In the genomic region with DNA sequence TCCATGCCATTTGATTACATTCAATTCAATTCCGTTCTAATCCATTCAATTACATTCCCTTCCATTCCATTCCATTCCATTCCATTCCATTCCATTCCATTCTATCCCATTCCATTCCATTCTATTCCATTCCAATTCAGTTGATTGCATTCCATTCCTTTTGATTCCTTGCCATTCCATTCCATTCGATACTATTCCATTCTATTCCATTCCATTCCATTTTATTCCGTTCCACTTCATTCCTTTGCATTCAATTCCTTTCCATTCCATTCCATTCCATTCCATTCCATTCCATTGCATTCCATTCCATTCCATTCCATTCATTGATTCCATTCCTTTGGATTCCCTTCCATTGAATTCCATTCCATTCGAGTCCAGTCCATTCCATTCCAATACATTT, we compare ENCODE assay signal across 2 cellular contexts.
TF ChIP-seq lines count a peak whose summit lies in the region.

No MANE protein-coding gene starts in this region.

TF ChIP-seq in HepG2, 621 proteins besides CTCF, POLR2A, EP300 and RAD21 (continues in another document):
- TF ChIP-seq SRF (IDR thresholded peaks at IDR 0.05; ENCODE audit: low read depth, low read length) (no peak), REXO4 (CRISPR knock-in tag; IDR thresholded peaks at IDR 0.05; ENCODE audit: borderline replicate concordance) (no peak), ZNF3 (CRISPR knock-in tag; IDR thresholded peaks at IDR 0.05) (no peak), ZNF282 (IDR thresholded peaks at IDR 0.05; ENCODE audit: partially characterized antibody) (peak; percentile 85), SRSF9 (IDR thresholded peaks at IDR 0.05; ENCODE audit: borderline replicate concordance, insufficient read depth, low read depth, low read length, poor library complexity, severe bottlenecking) (no peak), TCF7 (IDR thresholded peaks at IDR 0.05; ENCODE audit: low read depth) (no peak), ZNF446 (CRISPR knock-in tag; IDR thresholded peaks at IDR 0.05) (no peak), POGZ (CRISPR knock-in tag; IDR thresholded peaks at IDR 0.05) (no peak), ZBTB38 (CRISPR knock-in tag; IDR thresholded peaks at IDR 0.05) (no peak), TSC22D2 (CRISPR knock-in tag; IDR thresholded peaks at IDR 0.05; ENCODE audit: borderline replicate concordance) (no peak), TBX3 (IDR thresholded peaks at IDR 0.05; ENCODE audit: borderline replicate concordance) (no peak), HNRNPH1 (optimal IDR thresholded peaks at IDR 0.05; ENCODE audit: low read depth, low read length) (no peak), MXD4 (CRISPR knock-in tag; IDR thresholded peaks at IDR 0.05) (no peak), PRDM10 (CRISPR knock-in tag; IDR thresholded peaks at IDR 0.05; ENCODE audit: low read depth) (no peak), ZNF251 (CRISPR knock-in tag; IDR thresholded peaks at IDR 0.05) (no peak), JARID2 (CRISPR knock-in tag; IDR thresholded peaks at IDR 0.05; ENCODE audit: insufficient replicate concordance) (no peak), IRF1 (CRISPR knock-in tag; IDR thresholded peaks at IDR 0.05; ENCODE audit: low read depth) (no peak), PHB2 (IDR thresholded peaks at IDR 0.05; ENCODE audit: partially characterized antibody) (peak; percentile 92), KDM4B (CRISPR knock-in tag; IDR thresholded peaks at IDR 0.05) (no peak)
- TF ChIP-seq, protein P1, sequence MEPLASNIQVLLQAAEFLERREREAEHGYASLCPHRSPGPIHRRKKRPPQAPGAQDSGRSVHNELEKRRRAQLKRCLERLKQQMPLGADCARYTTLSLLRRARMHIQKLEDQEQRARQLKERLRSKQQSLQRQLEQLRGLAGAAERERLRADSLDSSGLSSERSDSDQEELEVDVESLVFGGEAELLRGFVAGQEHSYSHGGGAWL (CRISPR knock-in tag; IDR thresholded peaks at IDR 0.05) = no peak
- TF ChIP-seq, protein P2, sequence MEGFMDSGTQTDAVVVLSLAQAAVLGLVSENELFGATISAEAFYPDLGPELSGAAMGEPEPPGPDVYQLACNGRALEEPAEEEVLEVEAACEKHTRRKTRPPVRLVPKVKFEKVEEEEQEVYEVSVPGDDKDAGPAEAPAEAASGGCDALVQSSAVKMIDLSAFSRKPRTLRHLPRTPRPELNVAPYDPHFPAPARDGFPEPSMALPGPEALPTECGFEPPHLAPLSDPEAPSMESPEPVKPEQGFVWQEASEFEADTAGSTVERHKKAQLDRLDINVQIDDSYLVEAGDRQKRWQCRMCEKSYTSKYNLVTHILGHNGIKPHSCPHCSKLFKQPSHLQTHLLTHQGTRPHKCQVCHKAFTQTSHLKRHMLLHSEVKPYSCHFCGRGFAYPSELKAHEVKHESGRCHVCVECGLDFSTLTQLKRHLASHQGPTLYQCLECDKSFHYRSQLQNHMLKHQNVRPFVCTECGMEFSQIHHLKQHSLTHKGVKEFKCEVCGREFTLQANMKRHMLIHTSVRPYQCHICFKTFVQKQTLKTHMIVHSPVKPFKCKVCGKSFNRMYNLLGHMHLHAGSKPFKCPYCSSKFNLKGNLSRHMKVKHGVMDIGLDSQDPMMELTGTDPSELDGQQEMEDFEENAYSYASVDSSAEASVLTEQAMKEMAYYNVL (CRISPR knock-in tag; IDR thresholded peaks at IDR 0.05; ENCODE audit: borderline replicate concordance) = no peak
- TF ChIP-seq, protein P3, sequence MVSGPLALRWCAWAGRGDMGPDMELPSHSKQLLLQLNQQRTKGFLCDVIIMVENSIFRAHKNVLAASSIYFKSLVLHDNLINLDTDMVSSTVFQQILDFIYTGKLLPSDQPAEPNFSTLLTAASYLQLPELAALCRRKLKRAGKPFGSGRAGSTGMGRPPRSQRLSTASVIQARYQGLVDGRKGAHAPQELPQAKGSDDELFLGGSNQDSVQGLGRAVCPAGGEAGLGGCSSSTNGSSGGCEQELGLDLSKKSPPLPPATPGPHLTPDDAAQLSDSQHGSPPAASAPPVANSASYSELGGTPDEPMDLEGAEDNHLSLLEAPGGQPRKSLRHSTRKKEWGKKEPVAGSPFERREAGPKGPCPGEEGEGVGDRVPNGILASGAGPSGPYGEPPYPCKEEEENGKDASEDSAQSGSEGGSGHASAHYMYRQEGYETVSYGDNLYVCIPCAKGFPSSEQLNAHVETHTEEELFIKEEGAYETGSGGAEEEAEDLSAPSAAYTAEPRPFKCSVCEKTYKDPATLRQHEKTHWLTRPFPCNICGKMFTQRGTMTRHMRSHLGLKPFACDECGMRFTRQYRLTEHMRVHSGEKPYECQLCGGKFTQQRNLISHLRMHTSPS (CRISPR knock-in tag; IDR thresholded peaks at IDR 0.05; ENCODE audit: low read depth) = no peak

TF ChIP-seq in H1, 55 proteins besides CTCF, POLR2A, EP300 and RAD21:
- TF ChIP-seq TCF12 (IDR thresholded peaks at IDR 0.05; ENCODE audit: low read depth, low read length) (no peak), CHD2 (IDR thresholded peaks at IDR 0.05; ENCODE audit: low read length) (no peak), CEBPB (IDR thresholded peaks at IDR 0.05; ENCODE audit: low read depth, low read length) (no peak), ATF2 (IDR thresholded peaks at IDR 0.05; ENCODE audit: low read length) (no peak), SP4 (IDR thresholded peaks at IDR 0.05; ENCODE audit: low read length) (no peak), BACH1 (IDR thresholded peaks at IDR 0.05; ENCODE audit: low read length) (no peak), KDM1A (IDR thresholded peaks at IDR 0.05; ENCODE audit: borderline replicate concordance, low read length) (no peak), POU5F1 (IDR thresholded peaks at IDR 0.05; ENCODE audit: low read depth, low read length) (no peak), NANOG (IDR thresholded peaks at IDR 0.05; ENCODE audit: insufficient read depth, low read depth, low read length, poor library complexity, severe bottlenecking) (no peak), CHD7 (IDR thresholded peaks at IDR 0.05; ENCODE audit: insufficient replicate concordance, low read length) (no peak), CBX8 (IDR thresholded peaks at IDR 0.05; ENCODE audit: borderline replicate concordance, low read depth, low read length) (no peak), SRF (IDR thresholded peaks at IDR 0.05; ENCODE audit: low read depth, low read length) (no peak), ASH2L (IDR thresholded peaks at IDR 0.05; ENCODE audit: low read length) (no peak), GTF2F1 (IDR thresholded peaks at IDR 0.05; ENCODE audit: borderline replicate concordance, low read depth, low read length) (no peak), TAF7 (optimal IDR thresholded peaks at IDR 0.05; ENCODE audit: borderline replicate concordance, low read depth, low read length) (no peak), SP2 (IDR thresholded peaks at IDR 0.05; ENCODE audit: low read length) (no peak), JUND (IDR thresholded peaks at IDR 0.05; ENCODE audit: low read length) (no peak), RBBP5 (IDR thresholded peaks at IDR 0.05; ENCODE audit: borderline replicate concordance, low read depth, low read length) (no peak)
